Comparison of ENCODE assay signal across 8 cellular contexts in genomic region chr15:85858586-85859375, GRCh38.
DNase-seq lines count a peak whose midpoint lies in the region; ATAC-seq and TF ChIP-seq lines count a peak whose summit lies in the region.

No MANE protein-coding gene starts in this region.

- TF ChIP-seq CTCF in WI38 (IDR thresholded peaks at IDR 0.05; ENCODE audit: low read depth, low read length) (peak; percentile 75), breast epithelium (IDR thresholded peaks at IDR 0.05) (peak; percentile 19 to 44 (median 42))

- H3K4me1 ChIP-seq in breast epithelium = no peaks in the 10 kb centered on the region

- ATAC-seq in GM18508 (IDR thresholded peaks at IDR 0.05; ENCODE audit: insufficient read depth, unreplicated experiment) = peak; percentile 91
- peak; percentile 92 for ATAC-seq in HG02973 (IDR thresholded peaks at IDR 0.05; ENCODE audit: unreplicated experiment)

- TF ChIP-seq POLR2A in breast epithelium (IDR thresholded peaks at IDR 0.05) = no peak

- intact Hi-C loops in breast epithelium (cut with DNase I; ENCODE audit: low total_unique reads) = no loop called here

- H3K4me3 ChIP-seq in WI38 (ENCODE audit: low read depth, low read length) (no peak overlapping the region), breast epithelium (no peak overlapping the region)

- H3K36me3 ChIP-seq in breast epithelium = no peaks in the 10 kb centered on the region

- H3K9me3 ChIP-seq in breast epithelium = no peaks in the 10 kb centered on the region

- DNase-seq in A172 (ENCODE audit: low spot score) = peak; percentile 70
- peak; percentile 4 for DNase-seq in NCI-H2029 (lab: John Stamatoyannopoulos, UW)
- DNase-seq in breast epithelium (ENCODE audit: low spot score in 2 of 2) = peak in 1 of 2 donors; percentile 65
- DNase-seq in iris pigment epithelial cell (ENCODE audit: low read depth) = peak; percentile 43
- DNase-seq in stimulated activated CD4-positive, alpha-beta T cell treated with anti-CD3 and anti-CD28 coated beads, Interleukin-1b, Interleukin-23, amount 100 ng/mL, for 24 hours (ENCODE audit: low read depth in 4 of 4, low spot score in 1 of 4) = peak; percentile 65 to 75 (median 68)

- no peak overlapping the region for H3K27ac ChIP-seq in breast epithelium

- H3K27me3 ChIP-seq in breast epithelium = peaks cover 0 to 8% of the 10 kb centered on the region in 2 donors
